7 cellular contexts compared by ENCODE assay signal in the genomic region with DNA sequence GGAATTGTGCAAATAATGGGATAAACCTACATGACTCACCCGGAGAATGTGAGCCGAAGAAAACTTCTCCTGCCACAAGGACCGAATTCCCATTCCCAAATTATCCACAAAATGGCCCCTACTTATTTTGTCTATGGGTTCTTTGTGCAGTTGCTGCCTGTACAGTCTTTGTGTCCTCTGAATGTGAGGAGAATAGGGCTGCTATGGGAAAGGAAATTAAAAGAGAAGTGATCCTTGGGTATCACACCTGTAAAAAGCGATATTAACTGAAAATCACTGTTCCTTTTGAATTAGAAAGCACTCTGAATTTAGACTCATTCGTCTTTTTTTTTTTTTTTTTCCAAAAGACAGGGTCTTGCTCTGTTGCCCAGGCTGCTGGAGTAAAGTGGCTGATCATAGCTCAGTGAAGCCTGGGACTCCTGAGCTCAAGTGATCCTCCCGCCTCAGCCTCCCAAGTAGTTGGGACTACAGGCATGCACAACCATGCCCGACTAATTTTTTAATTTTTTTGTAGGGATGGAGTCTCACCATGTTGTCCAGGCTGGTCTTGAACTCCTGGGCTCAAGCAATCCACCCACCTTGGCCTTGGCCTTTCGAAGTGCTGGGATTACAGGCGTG. TPM values are rescaled to one million over a fixed set of nuclear protein-coding genes. Genes with fewer than 3 reads are reported as not detected.
DNase-seq lines count a peak whose midpoint lies in the region; ATAC-seq and FAIRE-seq lines count a peak whose summit lies in the region.

No MANE protein-coding gene starts in this region.

- H3K9ac ChIP-seq in HUES48 (ENCODE audit: low read depth, low read length) (peak overlapping the region; percentile 1), iPS-15b (ENCODE audit: low read depth, low read length) (peak overlapping the region; percentile 24)

- H3K27me3 Mint-ChIP-seq in activated CD4-positive, alpha-beta memory T cell treated with anti-CD3 and anti-CD28 coated beads, Interleukin-2, amount 10 ng/mL, durations not matched to agents 7 days and 5 days, result no peaks in the 10 kb centered on the region
- no peaks in the 10 kb centered on the region for H3K27me3 Mint-ChIP-seq in stimulated activated naive CD8-positive, alpha-beta T cell treated with anti-CD3 and anti-CD28 coated beads, Interleukin-15, amount 100 ng/mL, for 72 hours

- peak overlapping the region; percentile 86 for H3K27ac Mint-ChIP-seq in activated CD4-positive, alpha-beta memory T cell treated with anti-CD3 and anti-CD28 coated beads, Interleukin-2, amount 10 ng/mL, durations not matched to agents 7 days and 5 days
- peak overlapping the region in 1 of 2 donors; percentile 33 for H3K27ac Mint-ChIP-seq in stimulated activated naive CD8-positive, alpha-beta T cell treated with anti-CD3 and anti-CD28 coated beads, Interleukin-15, amount 100 ng/mL, for 72 hours

- H3K4me1 ChIP-seq in HUES48 (ENCODE audit: control insufficient read depth, insufficient read depth, low read length) (peaks cover 30% of the 10 kb centered on the region), iPS-15b (ENCODE audit: control insufficient read depth, insufficient read depth, low read length) (peaks cover 17% of the 10 kb centered on the region)

- H3K4me3 ChIP-seq in HUES48 (ENCODE audit: low read depth, low read length) (peak overlapping the region; percentile 56), iPS-15b (ENCODE audit: low read depth, low read length) (peak overlapping the region; percentile 39)

- no peaks in the 10 kb centered on the region for H3K36me3 Mint-ChIP-seq in activated CD4-positive, alpha-beta memory T cell treated with anti-CD3 and anti-CD28 coated beads, Interleukin-2, amount 10 ng/mL, durations not matched to agents 7 days and 5 days (ENCODE audit: low read depth)

- no peak for FAIRE-seq in frontal cortex (lab: Jason Lieb, UNC)

- no peak for DNase-seq in activated CD4-positive, alpha-beta memory T cell treated with anti-CD3 and anti-CD28 coated beads, Interleukin-2, amount 10 ng/mL, durations not matched to agents 7 days and 5 days
- DNase-seq in stimulated activated naive CD8-positive, alpha-beta T cell treated with anti-CD3 and anti-CD28 coated beads, Interleukin-15, amount 100 ng/mL, for 72 hours, result no peak
- DNase-seq in frontal cortex (ENCODE audit: low spot score in 2 of 2), result no peak

- H3K36me3 ChIP-seq in HUES48 (ENCODE audit: control insufficient read depth, insufficient read depth, low read length), result 0 out of 2 replicates have a peak, but pooled peaks cover 2% of the 10 kb centered on the region
- no peaks in the 10 kb centered on the region for H3K36me3 ChIP-seq in iPS-15b (ENCODE audit: control insufficient read depth, insufficient read depth, low read length)

- CTCF ChIA-PET in activated CD4-positive, alpha-beta memory T cell treated with anti-CD3 and anti-CD28 coated beads, Interleukin-2, amount 10 ng/mL, durations not matched to agents 7 days and 5 days (lab: Charles Lee), result interaction anchor here (1.3 to 2.0 kb wide), 3 partner anchors 46 to 107 kb away, joined by 3 to 15 read pairs (median 7); a partner anchor contains a TSS

- no peak for ATAC-seq in stimulated activated naive CD8-positive, alpha-beta T cell treated with anti-CD3 and anti-CD28 coated beads, Interleukin-15, amount 100 ng/mL, for 72 hours
- no peak for ATAC-seq in GM19452 (IDR thresholded peaks at IDR 0.05; ENCODE audit: unreplicated experiment)
- no peak for ATAC-seq in GM18517 (IDR thresholded peaks at IDR 0.05; ENCODE audit: unreplicated experiment)

- POLR2A ChIA-PET in activated CD4-positive, alpha-beta memory T cell treated with anti-CD3 and anti-CD28 coated beads, Interleukin-2, amount 10 ng/mL, durations not matched to agents 7 days and 5 days (lab: Charles Lee), result interaction anchor here (1.0 to 3.5 kb wide), 8 partner anchors 10 to 604 kb away, joined by 3 to 20 read pairs (median 8); a partner anchor contains a TSS

- no peaks in the 10 kb centered on the region for H3K9me3 ChIP-seq in HUES48 (ENCODE audit: control insufficient read depth, insufficient read depth, low read length)
- no peaks in the 10 kb centered on the region for H3K9me3 ChIP-seq in iPS-15b (ENCODE audit: control insufficient read depth, insufficient read depth, low read length)

- H3K4me1 Mint-ChIP-seq in activated CD4-positive, alpha-beta memory T cell treated with anti-CD3 and anti-CD28 coated beads, Interleukin-2, amount 10 ng/mL, durations not matched to agents 7 days and 5 days, result peaks cover 30% of the 10 kb centered on the region
- H3K4me1 Mint-ChIP-seq in stimulated activated naive CD8-positive, alpha-beta T cell treated with anti-CD3 and anti-CD28 coated beads, Interleukin-15, amount 100 ng/mL, for 72 hours, result peaks cover 17% of the 10 kb centered on the region

- peak overlapping the region; percentile 65 for H3K4me3 Mint-ChIP-seq in activated CD4-positive, alpha-beta memory T cell treated with anti-CD3 and anti-CD28 coated beads, Interleukin-2, amount 10 ng/mL, durations not matched to agents 7 days and 5 days
- H3K4me3 Mint-ChIP-seq in stimulated activated naive CD8-positive, alpha-beta T cell treated with anti-CD3 and anti-CD28 coated beads, Interleukin-15, amount 100 ng/mL, for 72 hours, result peak overlapping the region; percentile 82 to 97

- peak overlapping the region; percentile 98 for H3K27ac ChIP-seq in HUES48 (ENCODE audit: low read depth, low read length)

- H3K27me3 ChIP-seq in HUES48 (ENCODE audit: control insufficient read depth, insufficient read depth, low read length), result no peaks in the 10 kb centered on the region
- H3K27me3 ChIP-seq in iPS-15b (ENCODE audit: control insufficient read depth, insufficient read depth, low read length), result no peaks in the 10 kb centered on the region

- H3K9me3 Mint-ChIP-seq in activated CD4-positive, alpha-beta memory T cell treated with anti-CD3 and anti-CD28 coated beads, Interleukin-2, amount 10 ng/mL, durations not matched to agents 7 days and 5 days, result no peaks in the 10 kb centered on the region
- H3K9me3 Mint-ChIP-seq in stimulated activated naive CD8-positive, alpha-beta T cell treated with anti-CD3 and anti-CD28 coated beads, Interleukin-15, amount 100 ng/mL, for 72 hours, result no peaks in the 10 kb centered on the region

RNA-seq across cellular contexts. Expression of a gene that starts 45.4 kb away (rescaled TPM):
- 10 to 100 TPM; 21.6 to 23.8 TPM for total RNA-seq in activated CD4-positive, alpha-beta memory T cell treated with anti-CD3 and anti-CD28 coated beads, Interleukin-2, amount 10 ng/mL, durations not matched to agents 7 days and 5 days
- 167 TPM for total RNA-seq in frontal cortex

RNA-seq across cellular contexts. Expression of a gene that starts 47.5 kb away (rescaled TPM):
- under 1 TPM; 0.28 to 0.33 TPM for total RNA-seq in activated CD4-positive, alpha-beta memory T cell treated with anti-CD3 and anti-CD28 coated beads, Interleukin-2, amount 10 ng/mL, durations not matched to agents 7 days and 5 days
- 0.41 TPM for total RNA-seq in frontal cortex
